ENCODE assay signal across 25 cellular contexts in the genomic region with DNA sequence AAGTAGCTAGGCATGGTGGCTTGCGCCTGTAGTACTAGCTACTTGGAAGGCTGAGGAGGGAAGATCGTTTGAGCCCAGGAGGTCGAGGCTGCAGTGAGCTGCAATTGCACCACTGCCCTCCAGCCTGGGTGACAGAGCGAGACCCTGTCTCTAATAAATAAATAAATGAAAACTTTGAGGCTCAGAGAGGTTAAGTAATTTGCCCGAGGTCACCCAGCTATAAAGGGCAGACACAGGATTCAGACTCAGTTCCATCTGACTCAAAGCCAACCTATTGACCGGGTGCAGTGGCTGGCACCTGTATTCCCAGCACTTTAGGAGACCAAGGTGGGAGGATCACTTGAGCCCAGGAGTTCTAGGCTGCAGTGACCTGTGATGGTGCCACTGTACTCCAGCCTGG. TPM values are rescaled to one million over a fixed set of nuclear protein-coding genes. Genes with fewer than 3 reads are reported as not detected.
DNase-seq lines count a peak whose midpoint lies in the region; ATAC-seq and TF ChIP-seq lines count a peak whose summit lies in the region.
"Had no signal": no experiment of that assay in that cellular context is flagged by ENCODE, and none has a peak within 500 bp of the region (broad histone marks: within the 10 kb centered on the region; RNA-seq: fewer than 3 reads in every experiment).

No MANE protein-coding gene starts in this region.

- no peak overlapping the region for H2AK9ac ChIP-seq in IMR-90 (replicated peaks; ENCODE audit: low read depth, low read length, poor library complexity)

- in situ Hi-C loops in IMR-90 (cut with MboI; ENCODE audit: low sequenced_read_pairs): loop anchor here (10.0 kb wide), 1 partner anchor 301 kb away; no protein-coding TSS in a partner anchor

- no peak overlapping the region for H3K23ac ChIP-seq in IMR-90 (ENCODE audit: low read depth, low read length)

- no peaks in the 10 kb centered on the region for H3K36me3 Mint-ChIP-seq in activated CD8-positive, alpha-beta T cell treated with anti-CD3 and anti-CD28 coated beads for 36 hours (ENCODE audit: low read depth)
- H3K36me3 Mint-ChIP-seq: CD14-positive monocyte had no signal

- H3K9me1 ChIP-seq in IMR-90 (ENCODE audit: insufficient read depth, low read length): peaks cover 12% of the 10 kb centered on the region

- H4K20me1 ChIP-seq in IMR-90 (ENCODE audit: insufficient read depth, low read length): no peaks in the 10 kb centered on the region; the same call in 1 of the 2 replicates
- no peaks in the 10 kb centered on the region for H4K20me1 ChIP-seq in osteoblast (ENCODE audit: insufficient read depth, low read length)
- H4K20me1 ChIP-seq: BLaER1 had no signal

- H2BK5ac ChIP-seq in IMR-90 (ENCODE audit: low read depth, low read length, poor library complexity, severe bottlenecking): no peak overlapping the region

- no peak overlapping the region; the same call in 1 of the 2 replicates for H2BK120ac ChIP-seq in IMR-90 (ENCODE audit: low read depth, low read length)

- peak overlapping the region; percentile 61; the same call in 1 of the 2 replicates for H2AK5ac ChIP-seq in IMR-90 (ENCODE audit: low read depth, low read length)

- peaks cover 8% of the 10 kb centered on the region for H3K9me3 Mint-ChIP-seq in activated CD8-positive, alpha-beta T cell treated with anti-CD3 and anti-CD28 coated beads for 36 hours

- H3K4me1 ChIP-seq in HEK293 (ENCODE audit: control insufficient read depth, insufficient read depth, low read length): no peaks in the 10 kb centered on the region
- peaks cover 10% of the 10 kb centered on the region; the same call in 1 of the 2 replicates for H3K4me1 ChIP-seq in IMR-90 (ENCODE audit: control insufficient read depth, insufficient read depth, low read length)
- peaks cover 21% of the 10 kb centered on the region for H3K4me1 ChIP-seq in osteoblast (ENCODE audit: insufficient read depth, low read length)
- peaks cover 29% of the 10 kb centered on the region for H3K4me1 ChIP-seq in vagina
- H3K4me1 ChIP-seq: BE2C had no signal

- no peak for TF ChIP-seq CTCF in HEK293 (tag by site-specific recombination; IDR thresholded peaks at IDR 0.05)
- TF ChIP-seq CTCF in IMR-90 (conservative IDR thresholded peaks at IDR 0.05; ENCODE audit: low read depth, low read length): no peak
- no peak for TF ChIP-seq CTCF in osteoblast (IDR thresholded peaks at IDR 0.05; ENCODE audit: extremely low read depth, low read depth, low read length)
- no peak for TF ChIP-seq CTCF in vagina (IDR thresholded peaks at IDR 0.05)
- TF ChIP-seq CTCF in activated CD8-positive, alpha-beta T cell treated with anti-CD3 and anti-CD28 coated beads for 36 hours (IDR thresholded peaks at IDR 0.05): no peak

- H3K4ac ChIP-seq in IMR-90 (ENCODE audit: low read depth, low read length): no peak overlapping the region

- H3K4me3 Mint-ChIP-seq in activated CD8-positive, alpha-beta T cell treated with anti-CD3 and anti-CD28 coated beads for 36 hours: no peak overlapping the region
- H3K4me3 Mint-ChIP-seq: CD14-positive monocyte; CD4-positive, alpha-beta memory T cell; CD4-positive, CD25-positive, alpha-beta regulatory T cell; CD8-positive, alpha-beta memory T cell had no signal

- H3K4me1 Mint-ChIP-seq in activated CD8-positive, alpha-beta T cell treated with anti-CD3 and anti-CD28 coated beads for 36 hours (ENCODE audit: low read depth): peaks cover 3% of the 10 kb centered on the region

- H3K36me3 ChIP-seq in HEK293 (ENCODE audit: control insufficient read depth in 2 of 2, insufficient read depth in 1 of 2, low read length in 2 of 2) (no peaks in the 10 kb centered on the region), IMR-90 (ENCODE audit: control insufficient read depth, insufficient read depth, low read length) (no peaks in the 10 kb centered on the region), osteoblast (ENCODE audit: insufficient read depth, low read length) (no peaks in the 10 kb centered on the region), vagina (no peaks in the 10 kb centered on the region)
- H3K36me3 ChIP-seq: BE2C, BLaER1 had no signal

- H3K27me3 ChIP-seq in IMR-90 (ENCODE audit: control insufficient read depth, insufficient read depth, low read length) (no peaks in the 10 kb centered on the region), osteoblast (ENCODE audit: insufficient read depth, low read length) (peaks cover under 1% of the 10 kb centered on the region), vagina (no peaks in the 10 kb centered on the region)
- H3K27me3 ChIP-seq: BE2C, BLaER1 had no signal

- no peak overlapping the region for H4K91ac ChIP-seq in IMR-90 (ENCODE audit: insufficient read depth, low read depth, low read length)

- H3K27ac ChIP-seq in HEK293 (ENCODE audit: extremely low read depth, low read depth, low read length): no peak overlapping the region
- H3K27ac ChIP-seq in IMR-90 (ENCODE audit: insufficient read depth, low read length): no peak overlapping the region
- H3K27ac ChIP-seq in osteoblast (ENCODE audit: low read depth, low read length): peak overlapping the region; percentile 10
- H3K27ac ChIP-seq in vagina: peak overlapping the region; percentile 66
- H3K27ac ChIP-seq: BLaER1 had no signal

- H3K4me2 ChIP-seq in IMR-90 (ENCODE audit: low read depth, low read length) (no peak overlapping the region), osteoblast (ENCODE audit: insufficient read depth, low read length) (no peak overlapping the region)
- H3K4me2 ChIP-seq: BLaER1 had no signal

- WGBS in IMR-90 (ENCODE audit: extremely low coverage in 2 of 2, insufficient read length in 1 of 2), 2 experiments: no CpG with 5 or more reads among the region's 6 CpGs

- POLR2A ChIA-PET in HEK293 (lab: Yijun Ruan, JAX): no interaction called here
- POLR2A ChIA-PET in IMR-90 (lab: Charles Lee; ENCODE audit: unreplicated experiment): no interaction called here
- POLR2A ChIA-PET in activated CD8-positive, alpha-beta T cell treated with anti-CD3 and anti-CD28 coated beads for 36 hours (lab: Charles Lee): no interaction called here

- TF ChIP-seq POLR2A in IMR-90 (IDR thresholded peaks at IDR 0.05; ENCODE audit: low read depth, low read length) (no peak), vagina (IDR thresholded peaks at IDR 0.05) (no peak)

- H3K4me3 ChIP-seq in HEK293 (ENCODE audit: low read depth, low read length) (no peak overlapping the region), IMR-90 (ENCODE audit: insufficient read depth, low read depth, low read length) (no peak overlapping the region), osteoblast (ENCODE audit: insufficient read depth, low read length) (no peak overlapping the region), vagina (no peak overlapping the region)
- H3K4me3 ChIP-seq: BLaER1, GM12878 had no signal

- no peak for TF ChIP-seq RAD21 in IMR-90 (IDR thresholded peaks at IDR 0.05; ENCODE audit: low read length)

- intact Hi-C loops in IMR-90 (cut with micrococcal nuclease) (no loop called here), vagina (cut with DNase I) (no loop called here)
- intact Hi-C loops in activated CD8-positive, alpha-beta T cell treated with anti-CD3 and anti-CD28 coated beads for 36 hours (cut with micrococcal nuclease): no loop called here

- DNase-seq in IMR-90 (no peak), osteoblast (ENCODE audit: insufficient read length, low spot score, missing footprints) (no peak), vagina (ENCODE audit: extremely low spot score in 2 of 2) (no peak), dedifferentiated amniotic fluid mesenchymal stem cell (ENCODE audit: extremely low spot score) (no peak), SK-N-DZ (ENCODE audit: low spot score) (no peak)
- no peak for DNase-seq in activated CD8-positive, alpha-beta T cell treated with anti-CD3 and anti-CD28 coated beads for 36 hours
- DNase-seq: 8988T; ACHN; BE2C; C1 segment of cervical spinal cord; CD4-positive, alpha-beta memory T cell; CD4-positive, CD25-positive, alpha-beta regulatory T cell; CD8-positive, alpha-beta memory T cell; COR-L47; DMS 273 treated with DMSO at 0.1 percent for 48 hours; DMS153; DMS53; DMS79; DND-41; EL; GDM1 had no signal

- ATAC-seq in IMR-90 (ENCODE audit: low read depth): no peak
- ATAC-seq in activated CD8-positive, alpha-beta T cell treated with anti-CD3 and anti-CD28 coated beads for 36 hours: no peak
- ATAC-seq: GM12878 had no signal

- no peak overlapping the region for H4K5ac ChIP-seq in IMR-90 (ENCODE audit: low read depth, low read length)

- H3K9me3 ChIP-seq in HEK293 (ENCODE audit: control insufficient read depth, insufficient read depth, low read depth, low read length) (no peaks in the 10 kb centered on the region), IMR-90 (ENCODE audit: control insufficient read depth, insufficient read depth, low read length) (peaks cover 2% of the 10 kb centered on the region; the same call in 1 of the 2 replicates), osteoblast (ENCODE audit: low read depth, low read length) (peaks cover 7% of the 10 kb centered on the region), vagina (no peaks in the 10 kb centered on the region)
- H3K9me3 ChIP-seq: BE2C had no signal

- no peak overlapping the region for H3K27ac Mint-ChIP-seq in activated CD8-positive, alpha-beta T cell treated with anti-CD3 and anti-CD28 coated beads for 36 hours
- H3K27ac Mint-ChIP-seq: CD14-positive monocyte; CD4-positive, alpha-beta memory T cell; CD4-positive, CD25-positive, alpha-beta regulatory T cell; CD8-positive, alpha-beta memory T cell had no signal

- dilution Hi-C loops in IMR-90 (cut with HindIII; ENCODE audit: low sequenced_read_pairs, unreplicated experiment): no loop called here

- H4K8ac ChIP-seq in IMR-90 (ENCODE audit: low read depth in 2 of 2, low read length in 2 of 2): no peak overlapping the region

- CTCF ChIA-PET in HEK293 (lab: Yijun Ruan, JAX) (interaction anchor here (0.6 to 2.0 kb wide), 4 partner anchors 17 to 500 kb away, joined by 3 to 10 read pairs (median 4); no protein-coding TSS in a partner anchor), IMR-90 (lab: Yijun Ruan, JAX) (interaction anchor here (0.6 to 1.3 kb wide), 3 partner anchors 70 to 294 kb away, joined by 4 to 7 read pairs (median 4); no protein-coding TSS in a partner anchor)
- CTCF ChIA-PET in activated CD8-positive, alpha-beta T cell treated with anti-CD3 and anti-CD28 coated beads for 36 hours (lab: Charles Lee): interaction anchor here (1.2 to 1.5 kb wide), 3 partner anchors 12 to 84 kb away, joined by 5 to 6 read pairs (median 5); no protein-coding TSS in a partner anchor

- no TSS peak for BruUV-seq in IMR-90 (replicated peaks; lab: Mats Ljungman, UMichigan)

- H3K14ac ChIP-seq in IMR-90 (replicated peaks; ENCODE audit: low read depth, low read length): no peak overlapping the region

- no peaks in the 10 kb centered on the region for H3K79me2 ChIP-seq in osteoblast (ENCODE audit: insufficient read depth, low read length)

- no peak overlapping the region for H3K9ac ChIP-seq in IMR-90 (ENCODE audit: low read depth, low read length)
- H3K9ac ChIP-seq: BLaER1 had no signal

- H2BK20ac ChIP-seq in IMR-90 (ENCODE audit: low read depth, low read length): no peak overlapping the region

- H3K18ac ChIP-seq in IMR-90 (ENCODE audit: low read depth, low read length): no peak overlapping the region

- peaks cover 27% of the 10 kb centered on the region for H3K27me3 Mint-ChIP-seq in activated CD8-positive, alpha-beta T cell treated with anti-CD3 and anti-CD28 coated beads for 36 hours

- no peak overlapping the region for H3K56ac ChIP-seq in IMR-90 (ENCODE audit: extremely low read depth, insufficient read depth, low read length)

- H3K79me1 ChIP-seq in IMR-90 (ENCODE audit: low read depth in 1 of 2, low read length in 2 of 2): no peaks in the 10 kb centered on the region; a peak in 1 of 4 replicates

- no peak overlapping the region for H2BK15ac ChIP-seq in IMR-90 (ENCODE audit: low read depth, low read length)

- H2AFZ ChIP-seq in IMR-90 (replicated peaks; ENCODE audit: low read length, poor library complexity): no peak overlapping the region
- H2AFZ ChIP-seq in osteoblast (ENCODE audit: low read length): no peak overlapping the region

RNA-seq across cellular contexts. Expression of gene OLFM2, which starts 7.4 kb away (rescaled TPM):
- total RNA-seq in IMR-90 (2012; rRNA removed): 2.2 and 2.7 TPM in 2 replicates
- polyA plus RNA-seq in IMR-90 (2012; rRNA removed): 5.1 and 6.2 TPM in 2 replicates
- polyA plus RNA-seq in IMR-90 (2012; cell fraction: cytosol; rRNA removed): 4.7 and 7.9 TPM in 2 replicates
- polyA plus RNA-seq in IMR-90 (2012; cell fraction: nucleus; rRNA removed; ENCODE audit: low replicate concordance): 1.7 and 2.0 TPM in 2 replicates
- 0.29 and 0.72 TPM in 2 replicates for total RNA-seq in osteoblast
- 13.8 TPM for total RNA-seq in vagina
- 1 to 10 TPM; 2.7 to 3.2 TPM for total RNA-seq in activated CD8-positive, alpha-beta T cell treated with anti-CD3 and anti-CD28 coated beads for 36 hours
- polyA plus RNA-seq in SK-N-DZ (2014; cell fraction: cytosol; rRNA removed): 27.1 and 50.2 TPM in 2 replicates
- polyA plus RNA-seq in SK-N-DZ (2014; cell fraction: nucleus; rRNA removed): 11.8 and 26.8 TPM in 2 replicates
- polyA plus RNA-seq: CD14-positive monocyte had no signal

Comparison
In these comparisons a context has a peak if more than half of its experiments do, and no peak if none do; other contexts are left out.
1. H3K27ac ChIP-seq: peak in osteoblast (single experiment) and vagina (single experiment); none in HEK293 (single experiment) and IMR-90 (single experiment).